ENCODE assay signal across 20 cellular contexts in the genomic region with DNA sequence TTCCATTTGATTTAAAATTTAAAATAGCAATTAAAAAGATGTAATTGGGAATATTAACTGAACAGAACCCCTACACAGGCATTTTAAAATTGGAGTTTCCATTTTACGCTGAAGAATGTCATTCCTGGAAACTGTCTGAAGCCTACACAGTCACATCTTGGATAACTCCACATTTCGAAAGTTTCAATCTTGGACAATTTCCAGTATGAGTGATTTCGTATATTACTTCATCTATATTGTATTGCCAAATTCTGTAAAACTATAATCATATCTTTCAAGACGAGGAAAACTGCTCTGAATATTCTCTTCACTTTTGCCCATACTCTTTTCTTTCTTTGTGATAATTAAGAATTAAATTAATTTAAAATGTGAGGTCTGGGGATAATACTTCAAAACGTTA.
DNase-seq lines count a peak whose midpoint lies in the region; ATAC-seq and TF ChIP-seq lines count a peak whose summit lies in the region.
"Had no signal": no experiment of that assay in that cellular context is flagged by ENCODE, and none has a peak within 500 bp of the region (broad histone marks: within the 10 kb centered on the region; RNA-seq: fewer than 3 reads in every experiment).

No MANE protein-coding gene starts in this region.

- no peaks in the 10 kb centered on the region for H3K36me3 Mint-ChIP-seq in activated naive CD4-positive, alpha-beta T cell treated with anti-CD3 and anti-CD28 coated beads, Interleukin-2, amount 50 U/mL, for 72 hours
- H3K36me3 Mint-ChIP-seq: CD4-positive, alpha-beta memory T cell had no signal

- peaks cover 7% of the 10 kb centered on the region for H3K9me3 ChIP-seq in adipocyte (ENCODE audit: control insufficient read depth, low read length)
- H3K9me3 ChIP-seq: BLaER1, HAP-1 had no signal

- ATAC-seq in activated naive CD4-positive, alpha-beta T cell treated with anti-CD3 and anti-CD28 coated beads, Interleukin-2, amount 50 U/mL, for 72 hours = no peak

- H3K27ac Mint-ChIP-seq in activated naive CD4-positive, alpha-beta T cell treated with anti-CD3 and anti-CD28 coated beads, Interleukin-2, amount 50 U/mL, for 72 hours = no peak overlapping the region
- H3K27ac Mint-ChIP-seq: CD4-positive, alpha-beta memory T cell had no signal

- H3K27me3 ChIP-seq in adipocyte (replicated peaks; ENCODE audit: control insufficient read depth, insufficient read depth, low read length) = no peaks in the 10 kb centered on the region
- H3K27me3 ChIP-seq: BLaER1 had no signal

- in situ Hi-C loops in GM13977 (cut with MboI; ENCODE audit: low pct_unique_long_range_greater_than_20kb, low sequenced_read_pairs, unreplicated experiment) = no loop called here

- peaks cover 0 to 3% of the 10 kb centered on the region in 2 donors for H3K9me3 Mint-ChIP-seq in activated naive CD4-positive, alpha-beta T cell treated with anti-CD3 and anti-CD28 coated beads, Interleukin-2, amount 50 U/mL, for 72 hours

- H3K4me3 ChIP-seq in adipocyte (ENCODE audit: low read length) = peak overlapping the region; percentile 50
- H3K4me3 ChIP-seq in fibroblast of pulmonary artery (replicated peaks; ENCODE audit: low read depth, low read length) = no peak overlapping the region
- no peak overlapping the region for H3K4me3 ChIP-seq in skeletal muscle cell (ENCODE audit: low read depth, low read length)
- H3K4me3 ChIP-seq: BLaER1, HAP-1, PC-9 had no signal

- TF ChIP-seq CTCF in fibroblast of pulmonary artery (IDR thresholded peaks at IDR 0.05; ENCODE audit: low read length, missing control alignments) = no peak
- TF ChIP-seq CTCF in GM13977 (IDR thresholded peaks at IDR 0.05; ENCODE audit: extremely low read depth, insufficient read depth, missing control alignments) = no peak

- DNase-seq in AG20443 (ENCODE audit: low spot score) (peak; percentile 19), adipocyte (ENCODE audit: low read depth) (peak; percentile 64), fibroblast of pulmonary artery (ENCODE audit: low read depth) (peak; percentile 89), skeletal muscle cell (ENCODE audit: low read depth) (peak; percentile 23), ureter (ENCODE audit: low spot score) (no peak), AG08396 (ENCODE audit: low spot score) (no peak), GM13977 (ENCODE audit: low spot score) (no peak)
- no peak for DNase-seq in activated naive CD4-positive, alpha-beta T cell treated with anti-CD3 and anti-CD28 coated beads, Interleukin-2, amount 50 U/mL, for 72 hours (ENCODE audit: low spot score in 2 of 2)
- DNase-seq: Calu3; CD4-positive, alpha-beta memory T cell; DMS53; EL; NCI-H1048; NCI-H1436; NCI-H2029 treated with DMSO at 0.1 percent for 48 hours; NCI-H2171; NCI-H526; PC-9 had no signal

- no peaks in the 10 kb centered on the region for H3K36me3 ChIP-seq in adipocyte (ENCODE audit: control insufficient read depth, insufficient read depth, low read length, severe bottlenecking)
- H3K36me3 ChIP-seq: BLaER1, HAP-1 had no signal

- peak overlapping the region; percentile 41 for H3K9ac ChIP-seq in adipocyte (ENCODE audit: low read length)
- H3K9ac ChIP-seq: BLaER1 had no signal

- peaks cover 18% of the 10 kb centered on the region for H3K4me1 ChIP-seq in adipocyte (ENCODE audit: control insufficient read depth, insufficient read depth, low read length)
- H3K4me1 ChIP-seq: BLaER1, HAP-1 had no signal

Comparison
In these comparisons a context has a peak if more than half of its experiments do, and no peak if none do; other contexts are left out.
1. DNase-seq: peak in AG20443 (single experiment), adipocyte (single experiment), fibroblast of pulmonary artery (single experiment) and skeletal muscle cell (single experiment); none in activated naive CD4-positive, alpha-beta T cell treated with anti-CD3 and anti-CD28 coated beads, Interleukin-2, amount 50 U/mL, for 72 hours (0 of 2), ureter (single experiment), AG08396 (single experiment) and GM13977 (single experiment).